Comparison of ENCODE assay signal across 8 cellular contexts in genomic region chr18:25921677-25922421, GRCh38.
A peak's percentile ranks its signal among the peaks of the same experiment; 100 is the strongest.
DNase-seq lines count a peak whose midpoint lies in the region; ATAC-seq and TF ChIP-seq lines count a peak whose summit lies in the region.

No MANE protein-coding gene starts in this region.

- H3K9me3 ChIP-seq in gastrocnemius medialis: no peaks in the 10 kb centered on the region

- no peaks in the 10 kb centered on the region for H3K36me3 ChIP-seq in gastrocnemius medialis

- H3K4me1 ChIP-seq in gastrocnemius medialis: no peaks in the 10 kb centered on the region

- H3K27ac ChIP-seq in gastrocnemius medialis: no peak overlapping the region

- DNase-seq in ACHN (peak; percentile 48), NCI-H774 (lab: John Stamatoyannopoulos, UW) (peak; percentile 5), activated T-cell treated with anti-CD3 and anti-CD28 coated beads for 48 hours (ENCODE audit: low read depth) (peak; percentile 13), hepatic stellate cell (ENCODE audit: low spot score) (peak; percentile 11), gastrocnemius medialis (no peak)
- peak; percentile 53 for DNase-seq in stimulated activated CD8-positive, alpha-beta memory T cell treated with anti-CD3 and anti-CD28 coated beads, Interleukin-4, amount 100 ng/mL, for 48 hours

- intact Hi-C loops in gastrocnemius medialis (cut with DNase I; ENCODE audit: low total_unique reads): no loop called here

- ATAC-seq in HG02981 (IDR thresholded peaks at IDR 0.05; ENCODE audit: unreplicated experiment) (peak; percentile 57), gastrocnemius medialis (no peak)

- H3K27me3 ChIP-seq in gastrocnemius medialis: no peaks in the 10 kb centered on the region

- TF ChIP-seq POLR2A in gastrocnemius medialis (IDR thresholded peaks at IDR 0.05): no peak

- in situ Hi-C loops in ACHN (cut with HindIII; ENCODE audit: low pct_ligation_motif_present, low pct_unique_long_range_greater_than_20kb, low sequenced_read_pairs) (no loop called here), gastrocnemius medialis (cut with MboI; ENCODE audit: low sequenced_read_pairs in 4 of 4) (no loop called here)

- H3K4me3 ChIP-seq in gastrocnemius medialis: no peak overlapping the region

- peak; percentile 70 for TF ChIP-seq CTCF in GM12874 (IDR thresholded peaks at IDR 0.05; ENCODE audit: insufficient read depth, low read depth, low read length)
- TF ChIP-seq CTCF in gastrocnemius medialis (IDR thresholded peaks at IDR 0.05 in 4 of 5, conservative IDR thresholded peaks at IDR 0.05 in 1 of 5): no peak

Comparison
In these comparisons a context has a peak if more than half of its experiments do, and no peak if none do; other contexts are left out.
1. DNase-seq: peak in ACHN (single experiment), NCI-H774 (single experiment), activated T-cell treated with anti-CD3 and anti-CD28 coated beads for 48 hours (single experiment), hepatic stellate cell (single experiment) and stimulated activated CD8-positive, alpha-beta memory T cell treated with anti-CD3 and anti-CD28 coated beads, Interleukin-4, amount 100 ng/mL, for 48 hours (single experiment); none in gastrocnemius medialis (0 of 2).